Comparison of ENCODE assay signal across 23 cellular contexts in the genomic region with DNA sequence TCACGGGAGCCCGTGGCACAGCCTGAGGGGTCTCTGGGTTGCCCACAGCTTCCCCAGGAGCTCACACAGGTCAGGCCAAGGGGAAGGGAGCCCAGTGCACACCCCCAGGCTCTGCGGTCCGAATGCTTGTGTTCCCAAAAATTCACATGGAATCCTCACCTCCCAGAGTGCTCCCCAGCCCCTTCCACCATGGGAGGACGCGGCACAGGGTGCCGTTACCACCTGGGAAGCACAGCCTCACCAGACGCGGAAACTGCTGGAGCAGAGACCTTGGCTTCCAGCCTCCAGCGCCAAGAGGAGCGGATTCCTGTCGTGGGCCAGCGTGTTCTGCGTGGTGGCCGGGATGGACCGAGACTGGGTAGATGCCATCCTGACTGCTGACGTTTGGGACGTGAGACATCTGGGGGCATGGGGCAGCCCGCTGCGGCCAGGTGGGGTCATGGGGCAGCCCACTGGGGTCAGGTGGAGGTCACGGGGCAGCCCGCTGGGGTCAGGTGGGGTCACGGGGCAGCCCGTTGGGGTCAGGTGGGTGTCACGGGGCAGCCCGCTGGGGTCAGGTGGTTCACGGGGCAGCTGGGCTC.
DNase-seq lines count a peak whose midpoint lies in the region; ATAC-seq and TF ChIP-seq lines count a peak whose summit lies in the region.
"Had no signal": no experiment of that assay in that cellular context is flagged by ENCODE, and none has a peak within 500 bp of the region (broad histone marks: within the 10 kb centered on the region; RNA-seq: fewer than 3 reads in every experiment).

No MANE protein-coding gene starts in this region.

- intact Hi-C loops in activated CD4-positive, alpha-beta T cell treated with anti-CD3 and anti-CD28 coated beads, Interleukin-2, amount 10 ng/mL, durations not matched to agents 24 days and 14 days (cut with micrococcal nuclease), result no loop called here
- intact Hi-C loops in upper lobe of right lung (cut with DNase I), result no loop called here

- ATAC-seq in upper lobe of right lung, result no peak
- ATAC-seq: CD8-positive, alpha-beta T cell; HCT116 had no signal

- H3K9me3 ChIP-seq in upper lobe of right lung (no peaks in the 10 kb centered on the region), suprapubic skin (no peaks in the 10 kb centered on the region)

- H3K36me3 Mint-ChIP-seq in activated CD4-positive, alpha-beta T cell treated with anti-CD3 and anti-CD28 coated beads, Interleukin-2, amount 10 ng/mL, durations not matched to agents 24 days and 14 days (ENCODE audit: low read depth), result no peaks in the 10 kb centered on the region
- H3K36me3 Mint-ChIP-seq in osteocyte (ENCODE audit: unreplicated experiment), result no peaks in the 10 kb centered on the region
- H3K36me3 Mint-ChIP-seq: CD8-positive, alpha-beta T cell had no signal

- no peaks in the 10 kb centered on the region for H3K27me3 Mint-ChIP-seq in activated CD4-positive, alpha-beta T cell treated with anti-CD3 and anti-CD28 coated beads, Interleukin-2, amount 10 ng/mL, durations not matched to agents 24 days and 14 days
- no peaks in the 10 kb centered on the region for H3K27me3 Mint-ChIP-seq in osteocyte (ENCODE audit: unreplicated experiment)
- H3K27me3 Mint-ChIP-seq: B cell had no signal

- TF ChIP-seq CTCF in osteocyte (IDR thresholded peaks at IDR 0.05), result no peak
- no peak for TF ChIP-seq CTCF in upper lobe of right lung (IDR thresholded peaks at IDR 0.05)
- TF ChIP-seq CTCF in suprapubic skin (IDR thresholded peaks at IDR 0.05), result no peak

- no peak overlapping the region for H3K27ac ChIP-seq in upper lobe of right lung
- H3K27ac ChIP-seq in suprapubic skin, result no peak overlapping the region
- H3K27ac ChIP-seq: 22Rv1, C4-2B had no signal

- peak; percentile 35 for DNase-seq in activated CD4-positive, alpha-beta T cell treated with anti-CD3 and anti-CD28 coated beads, Interleukin-2, amount 10 ng/mL, durations not matched to agents 24 days and 14 days
- DNase-seq in activated CD4-positive, alpha-beta T cell treated with anti-CD3 and anti-CD28 coated beads, Interleukin-2, amount 50 U/mL, for 4 hours, result no peak
- DNase-seq in islet precursor cell (peak; percentile 41), osteocyte (ENCODE audit: extremely low spot score, unreplicated experiment) (peak; percentile 78), upper lobe of right lung (peak; percentile 60), NCI-H146 (lab: John Stamatoyannopoulos, UW) (no peak), suprapubic skin (ENCODE audit: low spot score in 2 of 2) (no peak)
- no peak for DNase-seq in activated CD4-positive, alpha-beta T cell treated with anti-CD3 and anti-CD28 coated beads, Interleukin-2, amount 50 U/mL, for 1 hour
- DNase-seq: DMS79 treated with DMSO at 0.1 percent for 48 hours, GF-D8, KBM-7, MV-4-11, NCI-H1105, NCI-H1436 treated with DMSO at 0.1 percent for 48 hours, NCI-H1930, NCI-H2107, NCI-H524, NCI-H748 treated with DMSO at 0.1 percent for 48 hours had no signal

- 90% methylated on average over 19 of the region's 27 CpGs for WGBS in suprapubic skin

- no peak for TF ChIP-seq POLR2A in suprapubic skin (IDR thresholded peaks at IDR 0.05)

- no peaks in the 10 kb centered on the region for H3K4me1 Mint-ChIP-seq in activated CD4-positive, alpha-beta T cell treated with anti-CD3 and anti-CD28 coated beads, Interleukin-2, amount 10 ng/mL, durations not matched to agents 24 days and 14 days
- peaks cover 5% of the 10 kb centered on the region for H3K4me1 Mint-ChIP-seq in osteocyte (ENCODE audit: unreplicated experiment)
- H3K4me1 Mint-ChIP-seq: B cell had no signal

- no peaks in the 10 kb centered on the region for H3K27me3 ChIP-seq in upper lobe of right lung
- H3K27me3 ChIP-seq in suprapubic skin, result no peaks in the 10 kb centered on the region

- no peak overlapping the region for H3K4me3 Mint-ChIP-seq in activated CD4-positive, alpha-beta T cell treated with anti-CD3 and anti-CD28 coated beads, Interleukin-2, amount 10 ng/mL, durations not matched to agents 24 days and 14 days
- H3K4me3 Mint-ChIP-seq in osteocyte (ENCODE audit: unreplicated experiment), result no peak overlapping the region
- H3K4me3 Mint-ChIP-seq: B cell; CD8-positive, alpha-beta T cell had no signal

- peaks cover 8% of the 10 kb centered on the region for H3K9me3 Mint-ChIP-seq in activated CD4-positive, alpha-beta T cell treated with anti-CD3 and anti-CD28 coated beads, Interleukin-2, amount 10 ng/mL, durations not matched to agents 24 days and 14 days
- no peaks in the 10 kb centered on the region for H3K9me3 Mint-ChIP-seq in osteocyte (ENCODE audit: unreplicated experiment)
- H3K9me3 Mint-ChIP-seq: CD8-positive, alpha-beta T cell had no signal

- no peaks in the 10 kb centered on the region for H3K36me3 ChIP-seq in upper lobe of right lung
- H3K36me3 ChIP-seq in suprapubic skin, result no peaks in the 10 kb centered on the region

- H3K4me3 ChIP-seq in upper lobe of right lung (no peak overlapping the region), suprapubic skin (no peak overlapping the region)

- TF ChIP-seq EP300 in suprapubic skin (IDR thresholded peaks at IDR 0.05), result no peak

- H3K27ac Mint-ChIP-seq in activated CD4-positive, alpha-beta T cell treated with anti-CD3 and anti-CD28 coated beads, Interleukin-2, amount 10 ng/mL, durations not matched to agents 24 days and 14 days, result no peak overlapping the region
- no peak overlapping the region for H3K27ac Mint-ChIP-seq in osteocyte (ENCODE audit: unreplicated experiment)
- H3K27ac Mint-ChIP-seq: B cell; CD8-positive, alpha-beta T cell had no signal

- H3K4me1 ChIP-seq in upper lobe of right lung (no peaks in the 10 kb centered on the region), suprapubic skin (no peaks in the 10 kb centered on the region)

Comparison
In these comparisons a context has a peak if more than half of its experiments do, and no peak if none do; other contexts are left out.
1. DNase-seq: peak in activated CD4-positive, alpha-beta T cell treated with anti-CD3 and anti-CD28 coated beads, Interleukin-2, amount 10 ng/mL, durations not matched to agents 24 days and 14 days (single experiment), islet precursor cell (single experiment), osteocyte (single experiment) and upper lobe of right lung (single experiment); none in activated CD4-positive, alpha-beta T cell treated with anti-CD3 and anti-CD28 coated beads, Interleukin-2, amount 50 U/mL, for 4 hours (0 of 2), NCI-H146 (single experiment), suprapubic skin (0 of 2) and activated CD4-positive, alpha-beta T cell treated with anti-CD3 and anti-CD28 coated beads, Interleukin-2, amount 50 U/mL, for 1 hour (single experiment).